10 cellular contexts compared by ENCODE assay signal in the genomic region with DNA sequence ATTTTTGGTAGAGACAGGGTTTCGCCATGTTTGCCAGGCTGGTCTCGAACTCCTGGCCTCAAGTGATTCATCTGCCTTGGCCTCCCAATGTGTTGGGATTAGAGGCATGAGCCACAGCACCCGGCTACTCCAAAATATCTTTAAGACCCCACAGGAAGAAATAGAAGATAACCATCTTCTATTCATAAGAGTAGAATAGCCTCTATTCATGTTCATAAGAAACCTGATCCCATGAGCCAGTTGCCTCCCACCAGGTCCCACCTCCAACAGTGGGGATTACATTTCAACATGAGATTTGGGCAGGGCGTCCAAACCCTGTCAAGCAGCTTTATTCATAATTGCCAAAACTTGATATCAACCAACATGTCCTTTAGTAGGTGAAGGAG. TPM values are rescaled to one million over a fixed set of nuclear protein-coding genes. Genes with fewer than 3 reads are reported as not detected.
"Had no signal": no experiment of that assay in that cellular context is flagged by ENCODE, and none has a peak within 500 bp of the region (broad histone marks: within the 10 kb centered on the region; RNA-seq: fewer than 3 reads in every experiment).

No MANE protein-coding gene starts in this region.

- H3K9me3 ChIP-seq: Peyer's patch had no signal

- H3K27ac ChIP-seq: brain microvascular endothelial cell, Peyer's patch, SK-N-MC had no signal

- H3K27me3 ChIP-seq: brain microvascular endothelial cell, Peyer's patch had no signal

- H3K36me3 ChIP-seq: brain microvascular endothelial cell, Peyer's patch had no signal

- DNase-seq: SHP77 treated with DMSO at 0.1 percent for 48 hours had no signal

- H3K4me1 ChIP-seq: Peyer's patch had no signal

- FAIRE-seq: colon, TTC549 had no signal

RNA-seq across cellular contexts. Expression of a gene that starts 13.9 kb away (rescaled TPM):
- total RNA-seq: activated B cell treated with CpG ODN at 0.5 μM for 24 hours; activated CD4-positive, alpha-beta T cell treated with anti-CD3 and anti-CD28 coated beads, Interleukin-2, amount 10 ng/mL, durations not matched to agents 24 days and 14 days; activated CD8-positive, alpha-beta memory T cell treated with anti-CD3 and anti-CD28 coated beads, Interleukin-2, amount 10 ng/mL, durations not matched to agents 7 days and 5 days; activated T-helper 1 cell treated with anti-CD3 and anti-CD28 coated beads, Interleukin-12 subunit alpha, Interleukin-12 subunit beta, Interleukin-2, Interleukin-4 antibody, amounts not matched to agents 30 ng/mL and 10 ng/mL and 1 ng/mL, durations not matched to agents 14 hours and 24 hours and 36 hours had no signal
